Comparison of ENCODE assay signal across 1 cellular context in the genomic region with DNA sequence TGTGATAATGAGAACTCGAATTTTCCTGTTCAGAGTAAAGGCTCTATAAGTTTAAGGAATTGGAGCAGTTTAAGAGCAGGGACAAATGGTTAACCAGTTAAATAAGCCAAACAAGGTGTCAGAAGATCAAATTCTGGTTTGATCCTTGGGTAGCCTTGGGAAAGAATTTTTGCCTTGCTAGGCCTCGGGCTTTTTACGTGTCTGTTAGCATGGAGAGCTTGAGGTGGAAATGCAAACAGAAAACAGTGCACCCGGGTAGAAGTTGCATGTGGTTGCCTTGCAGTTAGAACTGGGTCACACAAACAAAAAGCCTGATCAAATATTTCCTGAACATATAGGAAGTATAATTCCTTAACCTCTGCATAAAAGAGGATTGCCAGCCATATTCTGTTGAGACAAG.
TF ChIP-seq lines count a peak whose summit lies in the region.

No MANE protein-coding gene starts in this region.

TF ChIP-seq in GM23338, 12 proteins besides CTCF, POLR2A, EP300 and RAD21 (continued from another document):
- TF ChIP-seq, protein P1, sequence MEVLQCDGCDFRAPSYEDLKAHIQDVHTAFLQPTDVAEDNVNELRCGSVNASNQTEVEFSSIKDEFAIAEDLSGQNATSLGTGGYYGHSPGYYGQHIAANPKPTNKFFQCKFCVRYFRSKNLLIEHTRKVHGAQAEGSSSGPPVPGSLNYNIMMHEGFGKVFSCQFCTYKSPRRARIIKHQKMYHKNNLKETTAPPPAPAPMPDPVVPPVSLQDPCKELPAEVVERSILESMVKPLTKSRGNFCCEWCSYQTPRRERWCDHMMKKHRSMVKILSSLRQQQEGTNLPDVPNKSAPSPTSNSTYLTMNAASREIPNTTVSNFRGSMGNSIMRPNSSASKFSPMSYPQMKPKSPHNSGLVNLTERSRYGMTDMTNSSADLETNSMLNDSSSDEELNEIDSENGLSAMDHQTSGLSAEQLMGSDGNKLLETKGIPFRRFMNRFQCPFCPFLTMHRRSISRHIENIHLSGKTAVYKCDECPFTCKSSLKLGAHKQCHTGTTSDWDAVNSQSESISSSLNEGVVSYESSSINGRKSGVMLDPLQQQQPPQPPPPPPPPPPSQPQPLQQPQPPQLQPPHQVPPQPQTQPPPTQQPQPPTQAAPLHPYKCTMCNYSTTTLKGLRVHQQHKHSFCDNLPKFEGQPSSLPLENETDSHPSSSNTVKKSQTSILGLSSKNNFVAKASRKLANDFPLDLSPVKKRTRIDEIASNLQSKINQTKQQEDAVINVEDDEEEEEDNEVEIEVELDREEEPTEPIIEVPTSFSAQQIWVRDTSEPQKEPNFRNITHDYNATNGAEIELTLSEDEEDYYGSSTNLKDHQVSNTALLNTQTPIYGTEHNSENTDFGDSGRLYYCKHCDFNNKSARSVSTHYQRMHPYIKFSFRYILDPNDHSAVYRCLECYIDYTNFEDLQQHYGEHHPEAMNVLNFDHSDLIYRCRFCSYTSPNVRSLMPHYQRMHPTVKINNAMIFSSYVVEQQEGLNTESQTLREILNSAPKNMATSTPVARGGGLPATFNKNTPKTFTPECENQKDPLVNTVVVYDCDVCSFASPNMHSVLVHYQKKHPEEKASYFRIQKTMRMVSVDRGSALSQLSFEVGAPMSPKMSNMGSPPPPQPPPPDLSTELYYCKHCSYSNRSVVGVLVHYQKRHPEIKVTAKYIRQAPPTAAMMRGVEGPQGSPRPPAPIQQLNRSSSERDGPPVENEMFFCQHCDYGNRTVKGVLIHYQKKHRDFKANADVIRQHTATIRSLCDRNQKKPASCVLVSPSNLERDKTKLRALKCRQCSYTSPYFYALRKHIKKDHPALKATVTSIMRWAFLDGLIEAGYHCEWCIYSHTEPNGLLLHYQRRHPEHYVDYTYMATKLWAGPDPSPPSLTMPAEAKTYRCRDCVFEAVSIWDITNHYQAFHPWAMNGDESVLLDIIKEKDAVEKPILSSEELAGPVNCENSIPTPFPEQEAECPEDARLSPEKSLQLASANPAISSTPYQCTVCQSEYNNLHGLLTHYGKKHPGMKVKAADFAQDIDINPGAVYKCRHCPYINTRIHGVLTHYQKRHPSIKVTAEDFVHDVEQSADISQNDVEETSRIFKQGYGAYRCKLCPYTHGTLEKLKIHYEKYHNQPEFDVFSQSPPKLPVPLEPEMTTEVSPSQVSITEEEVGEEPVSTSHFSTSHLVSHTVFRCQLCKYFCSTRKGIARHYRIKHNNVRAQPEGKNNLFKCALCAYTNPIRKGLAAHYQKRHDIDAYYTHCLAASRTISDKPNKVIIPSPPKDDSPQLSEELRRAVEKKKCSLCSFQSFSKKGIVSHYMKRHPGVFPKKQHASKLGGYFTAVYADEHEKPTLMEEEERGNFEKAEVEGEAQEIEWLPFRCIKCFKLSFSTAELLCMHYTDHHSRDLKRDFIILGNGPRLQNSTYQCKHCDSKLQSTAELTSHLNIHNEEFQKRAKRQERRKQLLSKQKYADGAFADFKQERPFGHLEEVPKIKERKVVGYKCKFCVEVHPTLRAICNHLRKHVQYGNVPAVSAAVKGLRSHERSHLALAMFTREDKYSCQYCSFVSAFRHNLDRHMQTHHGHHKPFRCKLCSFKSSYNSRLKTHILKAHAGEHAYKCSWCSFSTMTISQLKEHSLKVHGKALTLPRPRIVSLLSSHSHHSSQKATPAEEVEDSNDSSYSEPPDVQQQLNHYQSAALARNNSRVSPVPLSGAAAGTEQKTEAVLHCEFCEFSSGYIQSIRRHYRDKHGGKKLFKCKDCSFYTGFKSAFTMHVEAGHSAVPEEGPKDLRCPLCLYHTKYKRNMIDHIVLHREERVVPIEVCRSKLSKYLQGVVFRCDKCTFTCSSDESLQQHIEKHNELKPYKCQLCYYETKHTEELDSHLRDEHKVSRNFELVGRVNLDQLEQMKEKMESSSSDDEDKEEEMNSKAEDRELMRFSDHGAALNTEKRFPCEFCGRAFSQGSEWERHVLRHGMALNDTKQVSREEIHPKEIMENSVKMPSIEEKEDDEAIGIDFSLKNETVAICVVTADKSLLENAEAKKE (CRISPR knock-in tag; IDR thresholded peaks at IDR 0.05): no peak
- TF ChIP-seq NANOG (IDR thresholded peaks at IDR 0.05; ENCODE audit: borderline replicate concordance): no peak
- TF ChIP-seq, protein P2, sequence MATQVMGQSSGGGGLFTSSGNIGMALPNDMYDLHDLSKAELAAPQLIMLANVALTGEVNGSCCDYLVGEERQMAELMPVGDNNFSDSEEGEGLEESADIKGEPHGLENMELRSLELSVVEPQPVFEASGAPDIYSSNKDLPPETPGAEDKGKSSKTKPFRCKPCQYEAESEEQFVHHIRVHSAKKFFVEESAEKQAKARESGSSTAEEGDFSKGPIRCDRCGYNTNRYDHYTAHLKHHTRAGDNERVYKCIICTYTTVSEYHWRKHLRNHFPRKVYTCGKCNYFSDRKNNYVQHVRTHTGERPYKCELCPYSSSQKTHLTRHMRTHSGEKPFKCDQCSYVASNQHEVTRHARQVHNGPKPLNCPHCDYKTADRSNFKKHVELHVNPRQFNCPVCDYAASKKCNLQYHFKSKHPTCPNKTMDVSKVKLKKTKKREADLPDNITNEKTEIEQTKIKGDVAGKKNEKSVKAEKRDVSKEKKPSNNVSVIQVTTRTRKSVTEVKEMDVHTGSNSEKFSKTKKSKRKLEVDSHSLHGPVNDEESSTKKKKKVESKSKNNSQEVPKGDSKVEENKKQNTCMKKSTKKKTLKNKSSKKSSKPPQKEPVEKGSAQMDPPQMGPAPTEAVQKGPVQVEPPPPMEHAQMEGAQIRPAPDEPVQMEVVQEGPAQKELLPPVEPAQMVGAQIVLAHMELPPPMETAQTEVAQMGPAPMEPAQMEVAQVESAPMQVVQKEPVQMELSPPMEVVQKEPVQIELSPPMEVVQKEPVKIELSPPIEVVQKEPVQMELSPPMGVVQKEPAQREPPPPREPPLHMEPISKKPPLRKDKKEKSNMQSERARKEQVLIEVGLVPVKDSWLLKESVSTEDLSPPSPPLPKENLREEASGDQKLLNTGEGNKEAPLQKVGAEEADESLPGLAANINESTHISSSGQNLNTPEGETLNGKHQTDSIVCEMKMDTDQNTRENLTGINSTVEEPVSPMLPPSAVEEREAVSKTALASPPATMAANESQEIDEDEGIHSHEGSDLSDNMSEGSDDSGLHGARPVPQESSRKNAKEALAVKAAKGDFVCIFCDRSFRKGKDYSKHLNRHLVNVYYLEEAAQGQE (IDR thresholded peaks at IDR 0.05; ENCODE audit: unreplicated experiment): no peak
- TF ChIP-seq, protein P3, sequence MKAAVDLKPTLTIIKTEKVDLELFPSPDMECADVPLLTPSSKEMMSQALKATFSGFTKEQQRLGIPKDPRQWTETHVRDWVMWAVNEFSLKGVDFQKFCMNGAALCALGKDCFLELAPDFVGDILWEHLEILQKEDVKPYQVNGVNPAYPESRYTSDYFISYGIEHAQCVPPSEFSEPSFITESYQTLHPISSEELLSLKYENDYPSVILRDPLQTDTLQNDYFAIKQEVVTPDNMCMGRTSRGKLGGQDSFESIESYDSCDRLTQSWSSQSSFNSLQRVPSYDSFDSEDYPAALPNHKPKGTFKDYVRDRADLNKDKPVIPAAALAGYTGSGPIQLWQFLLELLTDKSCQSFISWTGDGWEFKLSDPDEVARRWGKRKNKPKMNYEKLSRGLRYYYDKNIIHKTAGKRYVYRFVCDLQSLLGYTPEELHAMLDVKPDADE (IDR thresholded peaks at IDR 0.05): no peak
- no peak for TF ChIP-seq JUNB (IDR thresholded peaks at IDR 0.05; ENCODE audit: unreplicated experiment)
- TF ChIP-seq ZNF331 (CRISPR knock-in tag; IDR thresholded peaks at IDR 0.05; ENCODE audit: low read depth): no peak
- no peak for TF ChIP-seq POLR2AphosphoS5 (IDR thresholded peaks at IDR 0.05; ENCODE audit: low read depth)
